1 cellular context compared by ENCODE assay signal in genomic region chr4:52718123-52718522, GRCh38.
TF ChIP-seq lines count a peak whose summit lies in the region.

No MANE protein-coding gene starts in this region.

TF ChIP-seq in H1, 55 proteins besides CTCF, POLR2A, EP300 and RAD21 (continued from another document):
- TF ChIP-seq POLR2AphosphoS5 (IDR thresholded peaks at IDR 0.05; ENCODE audit: low read depth, low read length) (peak; percentile 72), BRCA1 (IDR thresholded peaks at IDR 0.05; ENCODE audit: low read depth, low read length) (no peak), CBX5 (IDR thresholded peaks at IDR 0.05; ENCODE audit: low read depth, low read length) (no peak), YY1 (IDR thresholded peaks at IDR 0.05; ENCODE audit: low read depth, low read length) (no peak), CREB1 (IDR thresholded peaks at IDR 0.05) (no peak)
TF ChIP-seq in H1: peak in this region for 2.
